ENCODE assay signal across 1 cellular context in genomic region chr6:9520417-9521151, GRCh38.
TF ChIP-seq lines count a peak whose summit lies in the region.

No MANE protein-coding gene starts in this region.

TF ChIP-seq in SK-N-SH, 30 proteins besides CTCF, POLR2A, EP300 and RAD21 (continued from another document):
- TF ChIP-seq FOSL2 (IDR thresholded peaks at IDR 0.05; ENCODE audit: borderline replicate concordance, low read depth) = peak; percentile 98
- TF ChIP-seq TCF12 (IDR thresholded peaks at IDR 0.05) = peak; percentile 87
- no peak for TF ChIP-seq MXI1 (IDR thresholded peaks at IDR 0.05; ENCODE audit: low read depth, low read length)
- TF ChIP-seq TAF1 (IDR thresholded peaks at IDR 0.05; ENCODE audit: borderline replicate concordance, low read depth, low read length) = 0 out of 2 replicates have a peak, but pooled peaks have one; percentile 25
- peak; percentile 27; the same call in 1 of the 2 replicates for TF ChIP-seq ZBTB33 (IDR thresholded peaks at IDR 0.05; ENCODE audit: borderline replicate concordance, low read depth)
- TF ChIP-seq YY1 (IDR thresholded peaks at IDR 0.05; ENCODE audit: low read depth) = peak; percentile 64; the same call in 1 of the 2 replicates
- TF ChIP-seq POLR2AphosphoS5 (IDR thresholded peaks at IDR 0.05; ENCODE audit: low read depth, low read length) = peak; percentile 47; the same call in 1 of the 2 replicates
- TF ChIP-seq MAX (IDR thresholded peaks at IDR 0.05; ENCODE audit: low read depth) = 0 out of 2 replicates have a peak, but pooled peaks have one; percentile 21
- TF ChIP-seq RXRA (IDR thresholded peaks at IDR 0.05; ENCODE audit: borderline replicate concordance, low read depth) = peak; percentile 73; the same call in 1 of the 2 replicates
- TF ChIP-seq PBX3 (IDR thresholded peaks at IDR 0.05) = peak; percentile 96
- no peak for TF ChIP-seq ELF1 (IDR thresholded peaks at IDR 0.05)
